23 cellular contexts compared by ENCODE assay signal in genomic region chr11:115892016-115892415, GRCh38.
"Had no signal": no experiment of that assay in that cellular context is flagged by ENCODE, and none has a peak within 500 bp of the region (broad histone marks: within the 10 kb centered on the region; RNA-seq: fewer than 3 reads in every experiment).

No MANE protein-coding gene starts in this region.

- H3K27me3 ChIP-seq: adrenal gland had no signal

- ATAC-seq: activated T-cell treated with anti-CD3 and anti-CD28 coated beads, Interleukin-2, amount 50 U/mL, for 72 hours; Panc1; T-helper 17 cell had no signal

- H3K36me3 ChIP-seq: adrenal gland had no signal

- H3K27ac ChIP-seq: adrenal gland had no signal

- H3K4me3 ChIP-seq: adrenal gland had no signal

- H3K4me1 ChIP-seq: adrenal gland had no signal

- DNase-seq: activated B cell treated with CpG ODN at 0.5 μM for 24 hours; activated CD4-positive, alpha-beta memory T cell treated with anti-CD3 and anti-CD28 coated beads, Interleukin-2, amount 10 ng/mL, durations not matched to agents 7 days and 5 days; activated CD4-positive, alpha-beta T cell treated with anti-CD3 and anti-CD28 coated beads for 1 hour; activated CD4-positive, alpha-beta T cell treated with anti-CD3 and anti-CD28 coated beads, Interleukin-2, amount 50 U/mL, for 1 hour; activated naive CD4-positive, alpha-beta T cell treated with anti-CD3 and anti-CD28 coated beads, Interleukin-2, amount 50 U/mL, for 16 hours; activated naive CD8-positive, alpha-beta T cell treated with anti-CD3 and anti-CD28 coated beads, Interleukin-2, amount 10 ng/mL, durations not matched to agents 7 days and 5 days; activated T-cell treated with anti-CD3 and anti-CD28 coated beads, Interleukin-2, amount 50 U/mL, for 72 hours; adrenal gland; anterior cingulate cortex; Kasumi-1; KBM-7; NCI-H1694; NCI-H2029; NCI-H2107; NCI-H345; NCI-H510A; NCI-H526 treated with DMSO at 0.1 percent for 48 hours; NK-92 treated with Interleukin-12 subunit alpha and Interleukin-12 subunit beta, amount 100 ng/mL, for 24 hours; OCI-M1; SHP77; T-helper 17 cell; T-helper 9 cell had no signal

- H3K9me3 ChIP-seq: adrenal gland had no signal
